Comparison of ENCODE assay signal across 35 cellular contexts in the genomic region with DNA sequence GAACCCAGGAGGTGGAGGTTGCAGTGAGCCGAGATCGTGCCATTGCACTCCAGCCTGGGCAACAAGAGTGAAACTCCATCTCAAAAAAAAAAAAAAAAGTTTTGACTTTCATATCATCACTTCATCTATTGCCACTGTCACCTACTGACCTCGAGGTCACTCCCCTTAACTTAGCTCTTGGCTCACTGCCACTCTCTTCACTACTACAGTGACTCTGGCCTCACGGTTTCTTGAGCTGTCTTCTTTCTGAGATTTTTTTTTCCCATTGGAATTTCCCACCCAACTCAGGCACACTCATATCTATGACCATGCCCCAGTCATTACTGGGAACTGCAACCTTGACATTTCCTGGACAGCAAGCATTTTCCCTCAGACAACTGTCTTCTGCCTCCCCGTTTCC. TPM values are rescaled to one million over a fixed set of nuclear protein-coding genes. Genes with fewer than 3 reads are reported as not detected.
"Had no signal": no experiment of that assay in that cellular context is flagged by ENCODE, and none has a peak within 500 bp of the region (broad histone marks: within the 10 kb centered on the region; RNA-seq: fewer than 3 reads in every experiment).

No MANE protein-coding gene starts in this region.

- ATAC-seq: activated CD8-positive, alpha-beta T cell treated with anti-CD3 and anti-CD28 coated beads for 36 hours; activated T-helper 17 cell treated with anti-CD3 and anti-CD28 coated beads, Interleukin-2, amount 50 U/mL, for 72 hours; body of pancreas had no signal

- DNase-seq: activated CD4-positive, alpha-beta T cell treated with anti-CD3 and anti-CD28 coated beads, Interleukin-2, amount 10 ng/mL, durations not matched to agents 24 days and 14 days; activated CD4-positive, alpha-beta T cell treated with anti-CD3 and anti-CD28 coated beads, Interleukin-2, amount 50 U/mL, for 4 hours; activated CD8-positive, alpha-beta T cell treated with anti-CD3 and anti-CD28 coated beads for 36 hours; activated effector memory CD4-positive, alpha-beta T cell treated with anti-CD3 and anti-CD28 coated beads, Interleukin-2, amount 50 U/mL, for 16 hours; activated naive CD4-positive, alpha-beta T cell; activated T-cell treated with anti-CD3 and anti-CD28 coated beads, Interleukin-2, amount 50 U/mL, for 1 hour; activated T-cell treated with anti-CD3 and anti-CD28 coated beads, Interleukin-2, amount 50 U/mL, for 72 hours; body of pancreas; Kasumi-1; MG63; MV-4-11; NCI-H1092; NCI-H1436 treated with DMSO at 0.1 percent for 48 hours; NCI-H1694 treated with DMSO at 0.1 percent for 48 hours; NCI-H2029 treated with DMSO at 0.1 percent for 48 hours; NCI-H2107; NCI-H345; NCI-H524 treated with DMSO at 0.1 percent for 48 hours; PC-9; SHP77; SJCRH30; T1000 had no signal

- H3K27ac Mint-ChIP-seq: activated CD4-positive, alpha-beta T cell treated with anti-CD3 and anti-CD28 coated beads, Interleukin-2, amount 10 ng/mL, durations not matched to agents 24 days and 14 days; activated CD8-positive, alpha-beta T cell treated with anti-CD3 and anti-CD28 coated beads for 36 hours; activated naive CD4-positive, alpha-beta T cell treated with anti-CD3 and anti-CD28 coated beads, Interleukin-2, amount 50 U/mL, for 72 hours; activated T-cell treated with anti-CD3 and anti-CD28 coated beads, Interleukin-2, amount 50 U/mL, for 72 hours; activated T-helper 17 cell treated with anti-CD3 and anti-CD28 coated beads, Interleukin-2, amount 50 U/mL, for 72 hours had no signal

- FAIRE-seq: astrocyte, TTC549 had no signal

- H2AFZ ChIP-seq: PC-9 had no signal

- H3K4me3 ChIP-seq: adrenal gland, body of pancreas, breast epithelium, MG63, PC-9, SJCRH30, SK-N-MC had no signal

- H3K4me2 ChIP-seq: PC-9 had no signal

- H3K9me3 ChIP-seq: adrenal gland, body of pancreas, MG63, SJCRH30 had no signal

- H3K27me3 ChIP-seq: adrenal gland, body of pancreas, breast epithelium, MG63, SJCRH30 had no signal

- H3K36me3 ChIP-seq: adrenal gland, breast epithelium, MG63, SJCRH30 had no signal

- H3K9me3 Mint-ChIP-seq: activated CD4-positive, alpha-beta T cell treated with anti-CD3 and anti-CD28 coated beads, Interleukin-2, amount 10 ng/mL, durations not matched to agents 24 days and 14 days; activated T-helper 17 cell treated with anti-CD3 and anti-CD28 coated beads, Interleukin-2, amount 50 U/mL, for 72 hours had no signal

- H3K4me3 Mint-ChIP-seq: activated CD4-positive, alpha-beta T cell treated with anti-CD3 and anti-CD28 coated beads, Interleukin-2, amount 10 ng/mL, durations not matched to agents 24 days and 14 days; activated CD8-positive, alpha-beta T cell treated with anti-CD3 and anti-CD28 coated beads for 36 hours; activated T-cell treated with anti-CD3 and anti-CD28 coated beads, Interleukin-2, amount 50 U/mL, for 72 hours; activated T-helper 17 cell treated with anti-CD3 and anti-CD28 coated beads, Interleukin-2, amount 50 U/mL, for 72 hours had no signal

- H3K27me3 Mint-ChIP-seq: activated CD8-positive, alpha-beta T cell treated with anti-CD3 and anti-CD28 coated beads for 36 hours had no signal

- H3K27ac ChIP-seq: adrenal gland, body of pancreas, breast epithelium, PC-9, SJCRH30, SK-N-MC had no signal

- H3K4me1 ChIP-seq: adrenal gland, body of pancreas, breast epithelium, SJCRH30 had no signal

RNA-seq across cellular contexts. Expression of a gene that starts 42.6 kb away (rescaled TPM):
- total RNA-seq: activated CD4-positive, alpha-beta T cell treated with anti-CD3 and anti-CD28 coated beads, Interleukin-2, amount 10 ng/mL, durations not matched to agents 24 days and 14 days; activated CD8-positive, alpha-beta memory T cell treated with anti-CD3 and anti-CD28 coated beads for 36 hours; activated CD8-positive, alpha-beta T cell treated with anti-CD3 and anti-CD28 coated beads for 36 hours; activated naive CD4-positive, alpha-beta T cell treated with anti-CD3 and anti-CD28 coated beads, Interleukin-2, amount 50 U/mL, for 72 hours; activated T-cell treated with anti-CD3 and anti-CD28 coated beads, Interleukin-2, amount 50 U/mL, for 72 hours; activated T-helper 17 cell treated with anti-CD3 and anti-CD28 coated beads, Interleukin-2, amount 50 U/mL, for 72 hours; adrenal gland; astrocyte; body of pancreas; breast epithelium; cardiac septum; NCI-H460; OCI-LY7; PC-9; T-helper 1 cell treated with Interleukin-12 subunit alpha and Interleukin-12 subunit beta and Interleukin-4 antibody, amounts not matched to agents 30 ng/mL and 1 ng/mL, for 36 hours; T-helper 2 cell treated with Interferon-gamma antibody and Interleukin-4, amounts not matched to agents 100 ng/mL and 5 ng/mL, for 36 hours had no signal
- polyA plus RNA-seq: adrenal gland had no signal
